In genomic region chr6:165092881-165093595, GRCh38 we compare ENCODE assay signal across 18 cellular contexts.
"Had no signal": no experiment of that assay in that cellular context is flagged by ENCODE, and none has a peak within 500 bp of the region (broad histone marks: within the 10 kb centered on the region; RNA-seq: fewer than 3 reads in every experiment).

No MANE protein-coding gene starts in this region.

- H3K36me3 ChIP-seq: cardiac muscle cell, right lobe of liver, stomach had no signal

- H3K27me3 ChIP-seq: cardiac muscle cell, hepatocyte, right lobe of liver, stomach had no signal

- H3K27ac ChIP-seq: cardiac muscle cell, hepatocyte, right lobe of liver, stomach had no signal

- DNase-seq: activated CD4-positive, alpha-beta T cell treated with anti-CD3 and anti-CD28 coated beads, Interleukin-2, amount 10 ng/mL, durations not matched to agents 24 days and 14 days; activated CD8-positive, alpha-beta T cell treated with anti-CD3 and anti-CD28 coated beads for 36 hours; activated naive CD4-positive, alpha-beta T cell treated with Interleukin-2 at 50 U/mL for 16 hours; activated naive CD8-positive, alpha-beta T cell treated with anti-CD3 and anti-CD28 coated beads, Interleukin-2, amount 10 ng/mL, durations not matched to agents 7 days and 5 days; activated T-cell treated with anti-CD3 and anti-CD28 coated beads, Interleukin-2, amount 50 U/mL, for 1 hour; amygdala; effector CD8-positive, alpha-beta T cell; foreskin fibroblast; mucosa of descending colon; naive B cell; right lobe of liver; stimulated activated CD4-positive, alpha-beta T cell treated with anti-CD3 and anti-CD28 coated beads, Interleukin-4, amount 100 ng/mL, for 24 hours; stomach; trophoblast cell had no signal

- H3K4me3 ChIP-seq: cardiac muscle cell, hepatocyte, mucosa of descending colon, right lobe of liver, stomach had no signal

- H3K4me1 ChIP-seq: right lobe of liver, stomach had no signal

- ATAC-seq: activated CD8-positive, alpha-beta T cell treated with anti-CD3 and anti-CD28 coated beads for 36 hours; activated T-helper 17 cell treated with anti-CD3 and anti-CD28 coated beads, Interleukin-2, amount 50 U/mL, for 72 hours; mucosa of descending colon; right lobe of liver; stimulated activated effector memory CD8-positive, alpha-beta T cell treated with anti-CD3 and anti-CD28 coated beads, Interleukin-12 subunit alpha, Interleukin-12 subunit beta, amount 100 ng/mL, for 72 hours had no signal
